ENCODE assay signal across 8 cellular contexts in genomic region chr1:161225534-161226319, GRCh38. TPM values are rescaled to one million over a fixed set of nuclear protein-coding genes. Genes with fewer than 3 reads are reported as not detected.
DNase-seq lines count a peak whose midpoint lies in the region; ATAC-seq and TF ChIP-seq lines count a peak whose summit lies in the region.

Gene TOMM40L (plus strand): TSS chr1:161226060. CDS start chr1:161226490, 430 bp downstream.

- no peaks in the 10 kb centered on the region for H3K36me3 ChIP-seq in CD8-positive, alpha-beta T cell (ENCODE audit: insufficient read depth, low read length)

- H3K9me3 Mint-ChIP-seq in CD8-positive, alpha-beta T cell = no peaks in the 10 kb centered on the region
- no peaks in the 10 kb centered on the region for H3K9me3 Mint-ChIP-seq in activated CD4-positive, alpha-beta memory T cell treated with anti-CD3 and anti-CD28 coated beads for 36 hours

- H3K27ac Mint-ChIP-seq in CD8-positive, alpha-beta T cell = peak within 1 kb of the TSS; percentile 97
- H3K27ac Mint-ChIP-seq in activated CD4-positive, alpha-beta memory T cell treated with anti-CD3 and anti-CD28 coated beads for 36 hours = peak within 1 kb of the TSS; percentile 86

- peaks cover 27% of the 10 kb centered on the region for H3K36me3 Mint-ChIP-seq in CD8-positive, alpha-beta T cell
- H3K36me3 Mint-ChIP-seq in activated CD4-positive, alpha-beta memory T cell treated with anti-CD3 and anti-CD28 coated beads for 36 hours = peaks cover 14% of the 10 kb centered on the region

- H3K4me3 ChIP-seq in CD8-positive, alpha-beta T cell (ENCODE audit: low read depth, low read length) = peak within 1 kb of the TSS; percentile 95
- peak within 1 kb of the TSS; percentile 40 for H3K4me3 ChIP-seq in lower leg skin (ENCODE audit: low read depth, poor library complexity, severe bottlenecking)

- peaks cover 46% of the 10 kb centered on the region for H3K4me1 Mint-ChIP-seq in CD8-positive, alpha-beta T cell (ENCODE audit: low read depth)
- peaks cover 23% of the 10 kb centered on the region for H3K4me1 Mint-ChIP-seq in activated CD4-positive, alpha-beta memory T cell treated with anti-CD3 and anti-CD28 coated beads for 36 hours (ENCODE audit: low read depth)

- peak within 1 kb of the TSS; percentile 43 for H3K27ac ChIP-seq in CD8-positive, alpha-beta T cell (ENCODE audit: low read depth, low read length)

- CTCF ChIA-PET in CD8-positive, alpha-beta T cell (lab: Charles Lee) = interaction anchor here (0.6 to 12.0 kb wide), 32 partner anchors 8 to 172 kb away, joined by 3 to 191 read pairs (median 6); partner anchors contain the start of genes ADAMTS4, FCER1G, NDUFS2 and NIT1
- CTCF ChIA-PET in activated CD4-positive, alpha-beta memory T cell treated with anti-CD3 and anti-CD28 coated beads for 36 hours (lab: Charles Lee) = interaction anchor here (0.5 to 11.6 kb wide), 35 partner anchors 9 to 215 kb away, joined by 3 to 213 read pairs (median 9); partner anchors contain the start of genes ADAMTS4, B4GALT3, CFAP126 and DEDD

- POLR2A ChIA-PET in CD8-positive, alpha-beta T cell (lab: Charles Lee) = interaction anchor here (0.7 to 2.2 kb wide), 23 partner anchors 10 to 524 kb away, joined by 3 to 42 read pairs (median 4); partner anchors contain the start of genes ARHGAP30, B4GALT3, DUSP12 and NDUFS2
- POLR2A ChIA-PET in activated CD4-positive, alpha-beta memory T cell treated with anti-CD3 and anti-CD28 coated beads for 36 hours (lab: Charles Lee) = interaction anchor here (0.5 to 2.3 kb wide), 19 partner anchors 11 to 174 kb away, joined by 3 to 20 read pairs (median 4); partner anchors contain the start of genes NDUFS2, NIT1, PFDN2 and PPOX

- no peaks in the 10 kb centered on the region for H3K27me3 ChIP-seq in CD8-positive, alpha-beta T cell (ENCODE audit: insufficient read depth, low read length)

- no peaks in the 10 kb centered on the region for H3K9me3 ChIP-seq in CD8-positive, alpha-beta T cell (ENCODE audit: low read length)

- DNase-seq in CD8-positive, alpha-beta T cell = peak; percentile 71 to 95 (median 84)
- DNase-seq in NCI-H82 (lab: John Stamatoyannopoulos, UW) (peak; percentile 100), ecto neural progenitor cell (ENCODE audit: low spot score) (peak; percentile 89), lower leg skin (ENCODE audit: low spot score in 2 of 2) (peak; percentile 96 to 97)
- peak; percentile 92 for DNase-seq in activated CD4-positive, alpha-beta memory T cell treated with anti-CD3 and anti-CD28 coated beads for 36 hours
- DNase-seq in stimulated activated CD4-positive, alpha-beta T cell treated with anti-CD3 and anti-CD28 coated beads, Interleukin-4, amount 100 ng/mL, for 48 hours (ENCODE audit: low read depth in 2 of 2) = peak; percentile 74 to 86

- H3K4me1 ChIP-seq in CD8-positive, alpha-beta T cell (ENCODE audit: insufficient read depth, low read length) = peaks cover 40% of the 10 kb centered on the region

- WGBS in lower leg skin, 2 donors = 4 to 5% methylated on average over 16 of the region's 16 CpGs

- H3K27me3 Mint-ChIP-seq in CD8-positive, alpha-beta T cell (ENCODE audit: low read depth) = no peaks in the 10 kb centered on the region
- H3K27me3 Mint-ChIP-seq in activated CD4-positive, alpha-beta memory T cell treated with anti-CD3 and anti-CD28 coated beads for 36 hours = no peaks in the 10 kb centered on the region

- peak within 1 kb of the TSS; percentile 100 for H3K4me3 Mint-ChIP-seq in CD8-positive, alpha-beta T cell
- peak within 1 kb of the TSS; percentile 100 for H3K4me3 Mint-ChIP-seq in activated CD4-positive, alpha-beta memory T cell treated with anti-CD3 and anti-CD28 coated beads for 36 hours

- intact Hi-C loops in CD8-positive, alpha-beta T cell (cut with DNase I, micrococcal nuclease) = loop anchor here (1.0 to 10.0 kb wide), 12 partner anchors 15 to 519 kb away; partner anchors contain the start of genes CFAP126 (in 2 of the 2), NDUFS2 (in 2 of the 2), SDHC (in 2 of the 2) and USP21 (in 2 of the 2)
- intact Hi-C loops in activated CD4-positive, alpha-beta memory T cell treated with anti-CD3 and anti-CD28 coated beads for 36 hours (cut with micrococcal nuclease) = loop anchor here (1.0 kb wide), 7 partner anchors 15 to 89 kb away; partner anchors contain the start of genes NDUFS2, PPOX and SDHC
- intact Hi-C loops in lower leg skin (cut with DNase I; ENCODE audit: low total_unique reads) = loop anchor here (5.0 to 10.0 kb wide), 2 partner anchors 67 to 159 kb away; no protein-coding TSS in a partner anchor

- TF ChIP-seq POLR2A in lower leg skin (IDR thresholded peaks at IDR 0.05) = no peak

- peak; percentile 63 for TF ChIP-seq CTCF in CD8-positive, alpha-beta T cell (IDR thresholded peaks at IDR 0.05)
- peak in 1 of 3 donors; percentile 40 for TF ChIP-seq CTCF in lower leg skin (IDR thresholded peaks at IDR 0.05)

- peak; percentile 95 for ATAC-seq in CD8-positive, alpha-beta T cell
- ATAC-seq in GM19438 (IDR thresholded peaks at IDR 0.05; ENCODE audit: low read depth, unreplicated experiment) = peak; percentile 93
- peak; percentile 77 for ATAC-seq in HG03575 (IDR thresholded peaks at IDR 0.05; ENCODE audit: extremely low read depth, insufficient number of reproducible peaks, low FRiP score, unreplicated experiment)

RNA-seq across cellular contexts. Expression of gene TOMM40L, which starts in this region (rescaled TPM):
- 1 to 10 TPM; 4.7 to 4.9 TPM for total RNA-seq in CD8-positive, alpha-beta T cell
- 10 to 100 TPM; 14.8 to 15.4 TPM for total RNA-seq in activated CD4-positive, alpha-beta memory T cell treated with anti-CD3 and anti-CD28 coated beads for 36 hours
- total RNA-seq in lower leg skin = 10 to 100 TPM in 1 of 4 donors, 1 to 10 TPM in 3; 3.8 to 11.9 (median 7.7) TPM

Comparison
In these comparisons a context has a peak if more than half of its experiments do, and no peak if none do; other contexts are left out.
1. Peak in every context shown above with its lines: DNase-seq, ATAC-seq, H3K4me3 ChIP-seq and H3K27ac ChIP-seq.